1 cellular context compared by ENCODE assay signal in the genomic region with DNA sequence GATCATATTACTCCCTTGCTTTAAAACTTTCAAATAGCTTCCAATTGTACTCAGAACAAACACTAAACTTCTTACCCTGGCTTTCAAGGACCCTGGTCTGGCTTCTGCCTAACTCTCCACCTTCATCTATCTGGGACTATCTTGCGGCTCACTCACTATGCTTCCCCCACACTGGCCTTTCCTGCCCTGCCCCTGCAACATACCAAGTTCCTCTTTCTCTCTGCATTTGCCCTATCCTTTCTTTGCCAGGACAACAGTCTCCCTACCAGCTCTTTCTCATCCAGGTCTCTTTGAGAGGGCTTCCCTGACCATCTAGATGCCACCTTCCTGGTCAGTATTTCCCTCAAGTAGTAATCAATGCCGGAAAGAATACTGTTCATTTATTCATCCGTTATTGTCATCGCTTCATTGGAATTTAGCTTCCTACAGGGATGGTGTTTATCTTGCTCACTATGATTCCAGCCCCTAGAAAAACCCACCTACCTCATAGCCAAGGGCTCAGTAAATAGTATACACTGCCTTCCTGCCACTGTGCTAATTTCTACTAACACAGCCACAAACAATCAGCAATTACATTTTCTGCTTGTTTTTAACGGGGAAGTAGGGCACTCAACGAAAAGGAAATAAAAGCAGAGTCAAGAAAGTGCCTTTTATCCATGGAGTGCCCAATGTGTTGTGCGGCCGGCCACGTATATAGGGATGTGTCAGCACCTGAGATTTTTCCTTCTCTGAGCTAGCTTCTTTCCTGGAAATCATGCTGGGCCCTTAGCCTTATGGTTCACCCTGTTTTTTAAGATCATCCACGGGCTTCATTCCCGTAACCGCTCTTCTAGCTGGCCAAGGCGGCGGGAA.
TF ChIP-seq lines count a peak whose summit lies in the region.

No MANE protein-coding gene starts in this region.

TF ChIP-seq in GM12878, 131 proteins besides CTCF, POLR2A, EP300 and RAD21 (continued from another document):
- TF ChIP-seq, protein P1, sequence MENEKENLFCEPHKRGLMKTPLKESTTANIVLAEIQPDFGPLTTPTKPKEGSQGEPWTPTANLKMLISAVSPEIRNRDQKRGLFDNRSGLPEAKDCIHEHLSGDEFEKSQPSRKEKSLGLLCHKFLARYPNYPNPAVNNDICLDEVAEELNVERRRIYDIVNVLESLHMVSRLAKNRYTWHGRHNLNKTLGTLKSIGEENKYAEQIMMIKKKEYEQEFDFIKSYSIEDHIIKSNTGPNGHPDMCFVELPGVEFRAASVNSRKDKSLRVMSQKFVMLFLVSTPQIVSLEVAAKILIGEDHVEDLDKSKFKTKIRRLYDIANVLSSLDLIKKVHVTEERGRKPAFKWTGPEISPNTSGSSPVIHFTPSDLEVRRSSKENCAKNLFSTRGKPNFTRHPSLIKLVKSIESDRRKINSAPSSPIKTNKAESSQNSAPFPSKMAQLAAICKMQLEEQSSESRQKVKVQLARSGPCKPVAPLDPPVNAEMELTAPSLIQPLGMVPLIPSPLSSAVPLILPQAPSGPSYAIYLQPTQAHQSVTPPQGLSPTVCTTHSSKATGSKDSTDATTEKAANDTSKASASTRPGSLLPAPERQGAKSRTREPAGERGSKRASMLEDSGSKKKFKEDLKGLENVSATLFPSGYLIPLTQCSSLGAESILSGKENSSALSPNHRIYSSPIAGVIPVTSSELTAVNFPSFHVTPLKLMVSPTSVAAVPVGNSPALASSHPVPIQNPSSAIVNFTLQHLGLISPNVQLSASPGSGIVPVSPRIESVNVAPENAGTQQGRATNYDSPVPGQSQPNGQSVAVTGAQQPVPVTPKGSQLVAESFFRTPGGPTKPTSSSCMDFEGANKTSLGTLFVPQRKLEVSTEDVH (IDR thresholded peaks at IDR 0.05; ENCODE audit: low read depth, partially characterized antibody): no peak
- TF ChIP-seq CBFB (IDR thresholded peaks at IDR 0.05; ENCODE audit: low read depth) (peak; percentile 45; the same call in 1 of the 2 replicates), NR2F1 (conservative IDR thresholded peaks at IDR 0.05) (0 out of 2 replicates have a peak, but pooled peaks have one; percentile 2), NFIC (IDR thresholded peaks at IDR 0.05; ENCODE audit: low read depth, low read length) (no peak), BMI1 (IDR thresholded peaks at IDR 0.05; ENCODE audit: borderline replicate concordance) (no peak), SPI1 (IDR thresholded peaks at IDR 0.05; ENCODE audit: borderline replicate concordance, insufficient read depth, low read depth, low read length) (peak; percentile 23; the same call in 1 of the 2 replicates), MEF2B (IDR thresholded peaks at IDR 0.05; ENCODE audit: partially characterized antibody, poor library complexity, severe bottlenecking) (no peak), RBBP5 (conservative IDR thresholded peaks at IDR 0.05) (no peak)
TF ChIP-seq in GM12878: peak in this region for 6.
